ENCODE assay signal across 9 cellular contexts in genomic region chr2:96115631-96116423, GRCh38. TPM values are rescaled to one million over a fixed set of nuclear protein-coding genes. Genes with fewer than 3 reads are reported as not detected.
DNase-seq lines count a peak whose midpoint lies in the region; ATAC-seq and TF ChIP-seq lines count a peak whose summit lies in the region.
"Had no signal": no experiment of that assay in that cellular context is flagged by ENCODE, and none has a peak within 500 bp of the region (broad histone marks: within the 10 kb centered on the region; RNA-seq: fewer than 3 reads in every experiment).

No MANE protein-coding gene starts in this region.

- H3K4me1 Mint-ChIP-seq in brain (peaks cover 5% of the 10 kb centered on the region), type B pancreatic cell (ENCODE audit: unreplicated experiment) (peaks cover 6% of the 10 kb centered on the region)

- ATAC-seq in GM19023 (IDR thresholded peaks at IDR 0.05; ENCODE audit: unreplicated experiment) = no peak
- no peak for ATAC-seq in HG03159 (IDR thresholded peaks at IDR 0.05; ENCODE audit: unreplicated experiment)

- no peak overlapping the region for H2BK5ac ChIP-seq in mesendoderm (ENCODE audit: low read length)

- no peak overlapping the region for H3K4me3 ChIP-seq in mesendoderm (ENCODE audit: low read length)

- peak overlapping the region; percentile 69 for H3K56ac ChIP-seq in mesendoderm (ENCODE audit: low read length)

- H3K27ac ChIP-seq in mesendoderm (ENCODE audit: low read depth, low read length) = no peak overlapping the region

- H3K27me3 Mint-ChIP-seq in brain = peaks cover 58% of the 10 kb centered on the region
- H3K27me3 Mint-ChIP-seq in type B pancreatic cell = peaks cover 35% of the 10 kb centered on the region

- H2AK5ac ChIP-seq in mesendoderm (ENCODE audit: low read length) = no peak overlapping the region

- H3K4me2 ChIP-seq in mesendoderm (ENCODE audit: low read length) = peak overlapping the region; percentile 71

- no peaks in the 10 kb centered on the region for H3K36me3 Mint-ChIP-seq in brain
- H3K36me3 Mint-ChIP-seq in type B pancreatic cell = no peaks in the 10 kb centered on the region

- WGBS in mesendoderm (ENCODE audit: extremely low coverage, insufficient coverage, low lambda C conversion rate) = no CpG with 5 or more reads among the region's 77 CpGs

- no peak overlapping the region for H3K27ac Mint-ChIP-seq in brain
- H3K27ac Mint-ChIP-seq in type B pancreatic cell = peak overlapping the region; percentile 64

- H3K18ac ChIP-seq in mesendoderm (ENCODE audit: low read length) = no peak overlapping the region

- no peak overlapping the region for H4K5ac ChIP-seq in mesendoderm (ENCODE audit: low read length)

- peak overlapping the region; percentile 80 for H3K23ac ChIP-seq in mesendoderm (ENCODE audit: low read length)

- H4K8ac ChIP-seq in mesendoderm (ENCODE audit: low read depth, low read length) = no peak overlapping the region

- H3K79me1 ChIP-seq in mesendoderm (ENCODE audit: low read length) = no peaks in the 10 kb centered on the region

- H3K4me3 Mint-ChIP-seq in brain = peak overlapping the region; percentile 67 to 77 (median 73)
- H3K4me3 Mint-ChIP-seq in type B pancreatic cell = peak overlapping the region; percentile 84

- peak; percentile 15 for DNase-seq in activated CD8-positive, alpha-beta memory T cell treated with anti-CD3 and anti-CD28 coated beads, Interleukin-2, amount 50 U/mL, for 4 hours
- DNase-seq in activated CD8-positive, alpha-beta memory T cell treated with anti-CD3 and anti-CD28 coated beads, Interleukin-2, amount 50 U/mL, for 48 hours = no peak
- DNase-seq in mesendoderm = no peak
- DNase-seq in type B pancreatic cell (ENCODE audit: extremely low spot score, unreplicated experiment) = no peak
- DNase-seq in OCI-M2 (lab: John Stamatoyannopoulos, UW; ENCODE audit: unreplicated experiment) = no peak
- DNase-seq: NCI-H1436 treated with DMSO at 0.1 percent for 48 hours had no signal

- H3K27me3 ChIP-seq in mesendoderm (ENCODE audit: insufficient read depth, low read length, poor library complexity) = no peaks in the 10 kb centered on the region

- no peak overlapping the region for H2BK120ac ChIP-seq in mesendoderm (ENCODE audit: low read depth, low read length)

- no peak overlapping the region for H2BK15ac ChIP-seq in mesendoderm (replicated peaks; ENCODE audit: low read depth)

- H3K36me3 ChIP-seq in mesendoderm (ENCODE audit: control insufficient read depth, insufficient read depth, low read length) = no peaks in the 10 kb centered on the region

- H3K9me3 Mint-ChIP-seq in brain (peaks cover 2 to 8% (median 5%) of the 10 kb centered on the region in 5 experiments), type B pancreatic cell (no peaks in the 10 kb centered on the region)

- H3K9ac ChIP-seq in mesendoderm (ENCODE audit: low read length) = peak overlapping the region; percentile 53

- TF ChIP-seq CTCF in brain (conservative IDR thresholded peaks at IDR 0.05) (no peak), type B pancreatic cell (conservative IDR thresholded peaks at IDR 0.05) (no peak)

- no peak overlapping the region for H3K4ac ChIP-seq in mesendoderm (ENCODE audit: low read depth, low read length)

- no peaks in the 10 kb centered on the region for H3K4me1 ChIP-seq in mesendoderm (ENCODE audit: control insufficient read depth, low read depth, low read length)

- H3K79me2 ChIP-seq in mesendoderm (ENCODE audit: control insufficient read depth, insufficient read depth, low read length) = no peaks in the 10 kb centered on the region

RNA-seq across cellular contexts. Expression of gene ADRA2B, which starts 0.5 kb away (rescaled TPM):
- polyA plus RNA-seq in brain (ENCODE audit: insufficient read depth, low read depth, low replicate concordance) = 0.48 TPM
- polyA plus RNA-seq in mesendoderm (2013, experiment 1 of 2) = 0.51 TPM
- polyA plus RNA-seq in mesendoderm (2013, experiment 2 of 2) = 0.59 TPM
- total RNA-seq in type B pancreatic cell (ENCODE audit: low replicate concordance) = 2.4 and 13.9 TPM in 2 replicates

RNA-seq across cellular contexts. Expression of gene ASTL, which starts 22.5 kb away (rescaled TPM):
- not detected for polyA plus RNA-seq in brain (ENCODE audit: insufficient read depth, low read depth, low replicate concordance)
- polyA plus RNA-seq in mesendoderm (2013, experiment 1 of 2) = 0.07 TPM
- polyA plus RNA-seq in mesendoderm (2013, experiment 2 of 2) = not detected
- 0.93 TPM in 1 of 2 replicates, not detected in the other for total RNA-seq in type B pancreatic cell (ENCODE audit: low replicate concordance)

RNA-seq across cellular contexts. Expression of gene DUSP2, which starts 29.4 kb away (rescaled TPM):
- 3.0 TPM for polyA plus RNA-seq in brain (ENCODE audit: insufficient read depth, low read depth, low replicate concordance)
- polyA plus RNA-seq in mesendoderm (2013, experiment 1 of 2) = 6.8 TPM
- polyA plus RNA-seq in mesendoderm (2013, experiment 2 of 2) = 6.7 TPM
- total RNA-seq in type B pancreatic cell (ENCODE audit: low replicate concordance) = 4.3 and 4.5 TPM in 2 replicates
